In the genomic region with DNA sequence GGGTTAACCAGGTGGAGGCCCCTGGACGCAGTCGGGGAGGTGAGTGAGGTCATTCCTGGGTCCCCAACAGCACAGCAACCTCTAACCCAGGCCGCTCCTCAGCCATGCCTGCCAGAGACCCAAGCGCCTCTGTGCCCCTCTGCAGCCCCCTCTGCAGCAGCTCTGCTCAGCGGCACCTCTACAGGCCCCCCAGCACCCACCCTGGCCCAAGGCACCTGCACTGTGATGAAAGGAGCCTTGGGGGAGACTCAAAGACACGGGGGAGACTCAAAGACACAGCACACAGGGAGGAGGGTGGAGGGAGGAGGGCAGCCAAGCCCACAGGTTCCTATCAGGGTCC, we compare ENCODE assay signal across 30 cellular contexts.
"Had no signal": no experiment of that assay in that cellular context is flagged by ENCODE, and none has a peak within 500 bp of the region (broad histone marks: within the 10 kb centered on the region; RNA-seq: fewer than 3 reads in every experiment).

No MANE protein-coding gene starts in this region.

- H3K4me1 ChIP-seq: adrenal gland, ascending aorta, breast epithelium, colonic mucosa had no signal

- H3K4me3 ChIP-seq: adrenal gland, ascending aorta, breast epithelium, cardiac muscle cell, colonic mucosa had no signal

- H3K9me3 ChIP-seq: adrenal gland, ascending aorta, breast epithelium, colonic mucosa had no signal

- H3K27me3 ChIP-seq: adrenal gland, ascending aorta, breast epithelium, cardiac muscle cell, colonic mucosa had no signal

- ATAC-seq: activated CD4-positive, alpha-beta T cell treated with anti-CD3 and anti-CD28 coated beads for 36 hours; activated CD8-positive, alpha-beta T cell treated with anti-CD3 and anti-CD28 coated beads, Interleukin-2, amount 10 ng/mL, durations not matched to agents 7 days and 5 days; activated naive CD8-positive, alpha-beta T cell treated with anti-CD3 and anti-CD28 coated beads, Interleukin-2, amount 50 U/mL, for 24 hours; esophagus mucosa; T-helper 17 cell had no signal

- FAIRE-seq: frontal cortex had no signal

- H3K27ac ChIP-seq: adrenal gland, ascending aorta, breast epithelium, cardiac muscle cell, colonic mucosa had no signal

- H3K36me3 ChIP-seq: breast epithelium had no signal

- DNase-seq: activated CD4-positive, alpha-beta memory T cell treated with anti-CD3 and anti-CD28 coated beads for 36 hours; activated CD4-positive, alpha-beta T cell treated with anti-CD3 and anti-CD28 coated beads for 36 hours; activated CD4-positive, alpha-beta T cell treated with anti-CD3 and anti-CD28 coated beads, Interleukin-2, amount 10 ng/mL, durations not matched to agents 24 days and 14 days; activated CD4-positive, CD25-positive, alpha-beta regulatory T cell; activated CD4-positive, CD25-positive, alpha-beta regulatory T cell treated with anti-CD3 and anti-CD28 coated beads, Interleukin-2, amount 50 U/mL, for 72 hours; activated CD8-positive, alpha-beta memory T cell treated with anti-CD3 and anti-CD28 coated beads, Interleukin-2, amount 10 ng/mL, durations not matched to agents 7 days and 5 days; activated CD8-positive, alpha-beta memory T cell treated with anti-CD3 and anti-CD28 coated beads, Interleukin-2, amount 50 U/mL, for 4 hours; activated CD8-positive, alpha-beta T cell treated with anti-CD3 and anti-CD28 coated beads, Interleukin-2, amount 10 ng/mL, durations not matched to agents 7 days and 5 days; activated gamma-delta T cell; activated naive CD4-positive, alpha-beta T cell; activated naive CD8-positive, alpha-beta T cell treated with anti-CD3 and anti-CD28 coated beads for 36 hours; activated naive CD8-positive, alpha-beta T cell treated with anti-CD3 and anti-CD28 coated beads, Interleukin-2, amount 50 U/mL, for 24 hours; activated T-cell treated with anti-CD3 and anti-CD28 coated beads, Interleukin-2, amount 50 U/mL, for 1 hour; activated T-cell treated with anti-CD3 and anti-CD28 coated beads, Interleukin-2, amount 50 U/mL, for 48 hours; adrenal gland; amygdala; central memory CD4-positive, alpha-beta T cell; cerebellar nuclear complex; colonic mucosa; effector CD8-positive, alpha-beta T cell; foreskin fibroblast; head of caudate nucleus; T-helper 1 cell; T-helper 17 cell; T1000 had no signal
